7 cellular contexts compared by ENCODE assay signal in the genomic region with DNA sequence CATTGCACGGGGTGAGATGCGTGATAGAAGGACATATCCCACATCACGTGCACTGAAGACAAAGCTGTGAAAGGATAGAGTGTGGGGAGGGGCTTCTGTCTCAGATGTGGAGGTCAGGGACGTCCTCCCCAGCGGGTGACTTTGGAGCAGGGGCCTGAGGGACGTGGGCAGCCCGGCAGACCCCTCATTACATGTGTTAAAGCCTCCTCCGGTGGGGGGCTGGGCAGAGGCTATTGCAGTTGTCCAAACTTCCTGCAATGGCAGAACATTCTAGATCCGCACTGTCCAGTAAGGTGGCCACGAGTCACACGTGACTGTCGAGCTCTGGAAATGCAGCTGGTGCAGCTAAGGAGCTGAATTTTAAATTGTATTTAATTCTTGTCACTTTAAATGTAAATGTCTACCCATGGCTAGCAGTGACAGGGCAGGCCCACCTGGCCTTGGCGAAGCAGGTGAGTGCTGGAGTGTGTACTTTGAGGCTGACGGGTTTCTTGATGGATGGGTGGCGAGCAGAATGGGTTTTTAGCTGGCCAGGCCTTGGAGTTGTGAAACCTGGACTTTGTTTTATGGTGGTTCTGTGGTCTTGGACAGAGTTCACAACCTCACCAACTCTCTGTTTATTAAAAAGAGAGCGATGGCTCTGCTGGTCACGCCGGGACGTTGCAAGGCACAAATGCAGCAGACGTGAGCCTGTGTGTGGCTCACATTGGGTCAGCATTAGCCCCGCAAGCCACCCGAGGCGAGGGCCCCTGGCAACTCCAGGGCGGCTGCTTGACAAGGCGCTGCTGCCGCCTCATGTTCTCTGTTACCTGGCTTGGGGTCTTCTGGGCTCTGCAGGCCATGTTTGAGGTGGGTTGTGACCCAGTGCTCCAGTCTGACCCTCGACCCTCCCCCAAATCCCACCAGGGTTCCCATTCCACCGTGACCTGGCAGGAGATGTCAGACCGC.
DNase-seq lines count a peak whose midpoint lies in the region; ATAC-seq, FAIRE-seq and TF ChIP-seq lines count a peak whose summit lies in the region.
"Not testable (repeated sequence)": the region's sequence is repeated elsewhere in the genome, so short reads cannot be mapped to it uniquely, and the experiment has no call there.

No MANE protein-coding gene starts in this region.

- dilution Hi-C loops in endothelial cell of umbilical vein (cut with MboI; ENCODE audit: extremely low pct_ligation_motif_present, low sequenced_read_pairs), result not testable (repeated sequence)

- intact Hi-C loops in CD14-positive monocyte (cut with micrococcal nuclease); endothelial cell of umbilical vein (cut with micrococcal nuclease); natural killer cell (cut with micrococcal nuclease): not testable (repeated sequence)

- TF ChIP-seq POLR2A in endothelial cell of umbilical vein (IDR thresholded peaks at IDR 0.05; ENCODE audit: low read depth, low read length), result not testable (repeated sequence)

- H3K4me1 Mint-ChIP-seq in CD14-positive monocyte, result peaks cover 18% of the 10 kb centered on the region
- H3K4me1 Mint-ChIP-seq in natural killer cell, result peaks cover 15 to 31% of the 10 kb centered on the region in 2 donors

- peak overlapping the region; percentile 70 for H3K4me2 ChIP-seq in OCI-LY3 (ENCODE audit: low read length)
- not testable (repeated sequence) for H3K4me2 ChIP-seq in endothelial cell of umbilical vein (ENCODE audit: insufficient read depth, low read length)

- POLR2A ChIA-PET in endothelial cell of umbilical vein (lab: Charles Lee), result not testable (repeated sequence)

- H3K79me2 ChIP-seq in OCI-LY3 (ENCODE audit: low read length); endothelial cell of umbilical vein (ENCODE audit: control insufficient read depth, insufficient read depth, low read length): not testable (repeated sequence)

- H2AFZ ChIP-seq in OCI-LY3 (ENCODE audit: low read depth, low read length); endothelial cell of umbilical vein (ENCODE audit: low read depth, low read length): not testable (repeated sequence)

- peak overlapping the region; percentile 43 for H3K27ac ChIP-seq in KOPT-K1 (ENCODE audit: low read depth, low read length, poor library complexity, severe bottlenecking)
- H3K27ac ChIP-seq in OCI-LY3 (ENCODE audit: low read length); endothelial cell of umbilical vein (ENCODE audit: insufficient read depth, low read depth, low read length): not testable (repeated sequence)
- H3K27ac ChIP-seq in small intestine (ENCODE audit: low read depth in 1 of 2, low read length in 1 of 2), result peak overlapping the region in 1 of 2 donors; percentile 27

- not testable (repeated sequence) for H3K9me3 Mint-ChIP-seq in CD14-positive monocyte, natural killer cell

- H3K27me3 Mint-ChIP-seq in CD14-positive monocyte (ENCODE audit: low read depth in 3 of 3); natural killer cell (ENCODE audit: low read depth in 2 of 2): not testable (repeated sequence)

- not testable (repeated sequence) for TF ChIP-seq CTCF in CD14-positive monocyte (IDR thresholded peaks at IDR 0.05); OCI-LY3 (IDR thresholded peaks at IDR 0.05; ENCODE audit: low read depth, low read length); endothelial cell of umbilical vein (IDR thresholded peaks at IDR 0.05; ENCODE audit: extremely low read depth in 1 of 2, insufficient read depth in 1 of 2, low read depth in 1 of 2, low read length in 2 of 2); natural killer cell (IDR thresholded peaks at IDR 0.05)

- not testable (repeated sequence) for BruUV-seq in endothelial cell of umbilical vein (replicated peaks; lab: Mats Ljungman, UMichigan)

- peak overlapping the region; percentile 54 for H3K4me3 ChIP-seq in OCI-LY3 (ENCODE audit: low read length)
- not testable (repeated sequence) for H3K4me3 ChIP-seq in endothelial cell of umbilical vein (replicated peaks in 1 of 3; ENCODE audit: insufficient read depth in 1 of 3, low read depth in 1 of 3, low read length in 3 of 3); small intestine (ENCODE audit: low read depth in 1 of 2, low read length in 2 of 2)

- not testable (repeated sequence) for H3K9ac ChIP-seq in OCI-LY3 (ENCODE audit: low read length); endothelial cell of umbilical vein (replicated peaks; ENCODE audit: extremely low read depth, insufficient read depth, low read length)

- FAIRE-seq in endothelial cell of umbilical vein (lab: Jason Lieb, UNC), result peak; percentile 59
- FAIRE-seq in small intestine (lab: Jason Lieb, UNC), result not testable (repeated sequence)

- not testable (repeated sequence) for H3K4me3 Mint-ChIP-seq in CD14-positive monocyte, natural killer cell

- peak overlapping the region in 5 of 7 donors; percentile 43 to 85 (median 51) for H3K27ac Mint-ChIP-seq in CD14-positive monocyte
- peak overlapping the region; percentile 57 to 80 for H3K27ac Mint-ChIP-seq in natural killer cell

- H3K27me3 ChIP-seq in OCI-LY3 (ENCODE audit: low read depth, low read length); endothelial cell of umbilical vein (ENCODE audit: control insufficient read depth in 2 of 2, insufficient read depth in 2 of 2, low read length in 2 of 2); small intestine (ENCODE audit: control insufficient read depth in 2 of 2, insufficient read depth in 2 of 2, low read length in 2 of 2): not testable (repeated sequence)

- CTCF ChIA-PET in endothelial cell of umbilical vein (lab: Charles Lee), result not testable (repeated sequence)

- not testable (repeated sequence) for H4K20me1 ChIP-seq in OCI-LY3 (ENCODE audit: insufficient read depth, low read length); endothelial cell of umbilical vein (replicated peaks; ENCODE audit: control insufficient read depth, extremely low read depth, insufficient read depth, low read length)

- peak; percentile 67 for ATAC-seq in left lobe of liver
- ATAC-seq in natural killer cell, result not testable (repeated sequence)

- WGBS in small intestine, 3 donors, result 54 to 81% (median 58%) methylated on average over 25 to 28 of the region's 29 CpGs

- not testable (repeated sequence) for H3K9me3 ChIP-seq in KOPT-K1 (ENCODE audit: insufficient read depth, low read length, poor library complexity, severe bottlenecking); OCI-LY3 (ENCODE audit: insufficient read depth, low read length); endothelial cell of umbilical vein (replicated peaks; ENCODE audit: control insufficient read depth, insufficient read depth, low read length); small intestine (ENCODE audit: control insufficient read depth, low read depth)

- peaks cover 15% of the 10 kb centered on the region for H3K4me1 ChIP-seq in OCI-LY3 (ENCODE audit: low read length)
- H3K4me1 ChIP-seq in endothelial cell of umbilical vein (ENCODE audit: control insufficient read depth, extremely low read depth, insufficient read depth, low read length); small intestine (ENCODE audit: control insufficient read depth in 2 of 2, insufficient read depth in 1 of 2, low read depth in 1 of 2, low read length in 1 of 2): not testable (repeated sequence)

- H3K36me3 Mint-ChIP-seq in CD14-positive monocyte, result peaks cover 21 to 55% of the 10 kb centered on the region in 2 donors
- not testable (repeated sequence) for H3K36me3 Mint-ChIP-seq in natural killer cell

- H3K9me1 ChIP-seq in endothelial cell of umbilical vein (replicated peaks; ENCODE audit: control insufficient read depth, extremely low read depth, insufficient read depth, low read length), result not testable (repeated sequence)

- H3K36me3 ChIP-seq in KOPT-K1 (ENCODE audit: insufficient read depth, low read length); OCI-LY3 (replicated peaks; ENCODE audit: low read depth, low read length); endothelial cell of umbilical vein (ENCODE audit: control insufficient read depth in 2 of 2, extremely low read depth in 1 of 2, insufficient read depth in 2 of 2, low read length in 2 of 2); small intestine (ENCODE audit: control insufficient read depth in 2 of 2, insufficient read depth in 2 of 2, low read length in 2 of 2): not testable (repeated sequence)

- not testable (repeated sequence) for DNase-seq in CD14-positive monocyte (ENCODE audit: low spot score); endothelial cell of umbilical vein (ENCODE audit: low read depth, low spot score); natural killer cell
- peak; percentile 84 for DNase-seq in left lobe of liver (ENCODE audit: low spot score)
- peak; percentile 76 for DNase-seq in small intestine
